Comparison of ENCODE assay signal across 1 cellular context in genomic region chr5:160166973-160167622, GRCh38.
A peak's percentile ranks its signal among the peaks of the same experiment; 100 is the strongest.
TF ChIP-seq lines count a peak whose summit lies in the region.

No MANE protein-coding gene starts in this region.

TF ChIP-seq in SK-N-SH treated with all-trans-retinoic acid at 6 μM for 48 hours, 23 proteins besides CTCF, POLR2A, EP300 and RAD21 (continued from another document):
- no peak for TF ChIP-seq CSRNP3 (CRISPR knock-in tag; IDR thresholded peaks at IDR 0.05)
- TF ChIP-seq ZFP3 (CRISPR knock-in tag; IDR thresholded peaks at IDR 0.05) = 0 out of 2 replicates have a peak, but pooled peaks have one; percentile 57
TF ChIP-seq in SK-N-SH treated with all-trans-retinoic acid at 6 μM for 48 hours: peak in this region for 3.
